Comparison of ENCODE assay signal across 8 cellular contexts in genomic region chr10:13162013-13162364, GRCh38. TPM values are rescaled to one million over a fixed set of nuclear protein-coding genes. Genes with fewer than 3 reads are reported as not detected.
DNase-seq lines count a peak whose midpoint lies in the region; ATAC-seq and TF ChIP-seq lines count a peak whose summit lies in the region.

No MANE protein-coding gene starts in this region.

- peaks cover 1 to 11% of the 10 kb centered on the region in 2 donors for H3K36me3 Mint-ChIP-seq in stimulated activated naive B cell treated with anti-CD40 and anti-IgM and Interleukin-4, amounts not matched to agents 10 μg/mL and 1 μg/mL and 100 μg/mL, for 72 hours

- no peak overlapping the region for H3K27ac Mint-ChIP-seq in stimulated activated naive B cell treated with anti-CD40 and anti-IgM and Interleukin-4, amounts not matched to agents 10 μg/mL and 1 μg/mL and 100 μg/mL, for 72 hours

- peak; percentile 35 for DNase-seq in activated CD4-positive, alpha-beta T cell treated with anti-CD3 and anti-CD28 coated beads for 48 hours
- no peak for DNase-seq in activated CD4-positive, alpha-beta T cell treated with anti-CD3 and anti-CD28 coated beads for 4 hours
- no peak for DNase-seq in RWPE1 (ENCODE audit: low spot score)
- no peak for DNase-seq in fibroblast of the aortic adventitia (ENCODE audit: low read depth)
- no peak for DNase-seq in stimulated activated naive B cell treated with anti-CD40 and anti-IgM and Interleukin-4, amounts not matched to agents 10 μg/mL and 1 μg/mL and 100 μg/mL, for 72 hours
- no peak for DNase-seq in GOT3 (lab: John Stamatoyannopoulos, UW)
- no peak for DNase-seq in sciatic nerve (ENCODE audit: low spot score)

- peak overlapping the region; percentile 78 to 85 for H3K4me3 Mint-ChIP-seq in stimulated activated naive B cell treated with anti-CD40 and anti-IgM and Interleukin-4, amounts not matched to agents 10 μg/mL and 1 μg/mL and 100 μg/mL, for 72 hours

- CTCF ChIA-PET in RWPE1 (lab: Yijun Ruan, JAX): interaction anchor here (0.6 to 1.9 kb wide), 6 partner anchors 9 to 1118 kb away, joined by 3 to 5 read pairs (median 4); no protein-coding TSS in a partner anchor

- peaks cover 14 to 21% of the 10 kb centered on the region in 2 donors for H3K4me1 Mint-ChIP-seq in stimulated activated naive B cell treated with anti-CD40 and anti-IgM and Interleukin-4, amounts not matched to agents 10 μg/mL and 1 μg/mL and 100 μg/mL, for 72 hours

- no peak for ATAC-seq in stimulated activated naive B cell treated with anti-CD40 and anti-IgM and Interleukin-4, amounts not matched to agents 10 μg/mL and 1 μg/mL and 100 μg/mL, for 72 hours (replicated peaks)
- ATAC-seq in esophagus mucosa (no peak), sciatic nerve (no peak)

- intact Hi-C loops in sciatic nerve (cut with DNase I): no loop called here

- H3K27me3 Mint-ChIP-seq in stimulated activated naive B cell treated with anti-CD40 and anti-IgM and Interleukin-4, amounts not matched to agents 10 μg/mL and 1 μg/mL and 100 μg/mL, for 72 hours: peaks cover 8 to 9% of the 10 kb centered on the region in 2 donors

- H3K4me3 ChIP-seq in fibroblast of the aortic adventitia (ENCODE audit: low read depth, low read length): peak overlapping the region; percentile 73

- POLR2A ChIA-PET in RWPE1 (lab: Yijun Ruan, JAX; ENCODE audit: low non-redundant PET): no interaction called here

- H3K9me3 Mint-ChIP-seq in stimulated activated naive B cell treated with anti-CD40 and anti-IgM and Interleukin-4, amounts not matched to agents 10 μg/mL and 1 μg/mL and 100 μg/mL, for 72 hours: no peaks in the 10 kb centered on the region

- TF ChIP-seq CTCF in RWPE1 (conservative IDR thresholded peaks at IDR 0.05; ENCODE audit: low read depth) (no peak), fibroblast of the aortic adventitia (IDR thresholded peaks at IDR 0.05; ENCODE audit: insufficient read depth, low read length) (no peak)

- peak overlapping the region; percentile 50 for H3K27ac ChIP-seq in RWPE1

RNA-seq across cellular contexts. Expression of gene MCM10, which starts 0.6 kb away (rescaled TPM):
- total RNA-seq in fibroblast of the aortic adventitia (ENCODE audit: low replicate concordance): 19.5 TPM in 1 of 2 replicates, not detected in the other
- total RNA-seq in esophagus mucosa: 5.9 TPM
- 0.45 TPM for total RNA-seq in sciatic nerve
